ENCODE assay signal across 18 cellular contexts in the genomic region with DNA sequence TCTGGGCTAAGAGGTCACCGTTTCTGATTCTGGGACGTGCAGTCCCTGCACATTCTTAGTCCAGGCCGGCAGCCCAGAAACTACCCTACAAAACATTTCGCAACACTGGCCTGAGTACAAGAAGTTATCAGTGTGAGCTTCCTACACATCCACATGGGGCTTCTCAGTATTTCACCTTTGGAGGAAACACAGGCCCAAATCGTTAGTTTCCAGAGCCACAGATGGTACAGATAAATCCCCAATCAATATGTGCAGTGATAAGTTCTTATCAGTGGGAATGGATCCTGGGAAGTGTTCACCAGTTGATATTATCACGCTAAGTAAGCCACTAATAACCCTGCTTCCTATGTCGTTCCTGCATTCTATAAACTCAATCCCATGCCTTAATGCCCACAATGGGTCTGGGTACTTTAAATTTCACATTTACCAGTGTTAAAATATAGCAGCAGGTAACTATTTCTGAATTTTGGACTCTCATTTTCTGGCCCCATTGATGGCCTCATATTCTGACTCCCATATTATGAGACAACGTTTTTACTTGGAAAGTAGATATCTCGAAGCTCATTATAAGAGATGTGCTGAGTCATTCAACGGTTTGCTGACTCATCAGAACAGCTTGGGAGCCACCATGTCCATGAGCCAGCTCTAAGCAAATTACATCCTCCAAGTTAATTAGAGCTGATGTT.
DNase-seq lines count a peak whose midpoint lies in the region; ATAC-seq, FAIRE-seq and TF ChIP-seq lines count a peak whose summit lies in the region.
"Had no signal": no experiment of that assay in that cellular context is flagged by ENCODE, and none has a peak within 500 bp of the region (broad histone marks: within the 10 kb centered on the region; RNA-seq: fewer than 3 reads in every experiment).

No MANE protein-coding gene starts in this region.

- H3K79me1 ChIP-seq in mesenchymal stem cell (replicated peaks; ENCODE audit: low read length, poor library complexity, severe bottlenecking): no peaks in the 10 kb centered on the region

- H3K36me3 Mint-ChIP-seq in glutamatergic neuron (ENCODE audit: unreplicated experiment): no peaks in the 10 kb centered on the region
- H3K36me3 Mint-ChIP-seq in CD4-positive, alpha-beta T cell (ENCODE audit: low read depth): no peaks in the 10 kb centered on the region

- no peaks in the 10 kb centered on the region for H3K9me3 Mint-ChIP-seq in glutamatergic neuron (ENCODE audit: unreplicated experiment)
- no peaks in the 10 kb centered on the region for H3K9me3 Mint-ChIP-seq in CD4-positive, alpha-beta T cell
- H3K9me3 Mint-ChIP-seq: activated T-cell treated with anti-CD3 and anti-CD28 coated beads, Interleukin-2, amount 50 U/mL, for 24 hours had no signal

- H2AFZ ChIP-seq in mesenchymal stem cell (ENCODE audit: low read depth, low read length): no peak overlapping the region
- H2AFZ ChIP-seq: parathyroid adenoma had no signal

- no peak overlapping the region for H3K18ac ChIP-seq in mesenchymal stem cell (ENCODE audit: low read depth in 1 of 2, low read length in 2 of 2)

- no peak overlapping the region for H2BK120ac ChIP-seq in mesenchymal stem cell (ENCODE audit: low read depth, low read length)

- peak; percentile 49 for DNase-seq in CMK (ENCODE audit: low read depth)
- DNase-seq in RCC 7860 (ENCODE audit: low spot score): peak; percentile 48
- peak; percentile 25 for DNase-seq in fibroblast of mammary gland (ENCODE audit: low read depth)
- DNase-seq in mesenchymal stem cell: peak; percentile 8
- no peak for DNase-seq in glutamatergic neuron
- no peak for DNase-seq in ecto neural progenitor cell (ENCODE audit: low spot score)
- DNase-seq in DMS114 treated with DMSO at 0.1 percent for 48 hours (lab: John Stamatoyannopoulos, UW; ENCODE audit: unreplicated experiment): no peak
- no peak for DNase-seq in CD4-positive, alpha-beta T cell
- DNase-seq: activated CD4-positive, alpha-beta T cell treated with anti-CD3 and anti-CD28 coated beads for 4 hours; activated T-cell treated with anti-CD3 and anti-CD28 coated beads, Interleukin-2, amount 50 U/mL, for 24 hours; amygdala; effector CD8-positive, alpha-beta T cell; HFFc6; NCI-H1694; stimulated activated CD4-positive, alpha-beta T cell treated with anti-CD3 and anti-CD28 coated beads, Interleukin-4, amount 100 ng/mL, for 24 hours; stimulated activated naive CD8-positive, alpha-beta T cell treated with anti-CD3 and anti-CD28 coated beads, Interleukin-15, Interleukin-2, amounts not matched to agents 100 U/mL and 50 U/mL, for 24 hours had no signal

- no peak overlapping the region for H2BK12ac ChIP-seq in mesenchymal stem cell (ENCODE audit: low read length in 2 of 2)

- CTCF ChIA-PET in CD4-positive, alpha-beta T cell (lab: Charles Lee): interaction anchor here (0.5 kb wide), 1 partner anchor 109 kb away, joined by 3 read pairs; no protein-coding TSS in a partner anchor

- peaks cover 2% of the 10 kb centered on the region for H3K27me3 Mint-ChIP-seq in glutamatergic neuron (ENCODE audit: unreplicated experiment)
- H3K27me3 Mint-ChIP-seq in CD4-positive, alpha-beta T cell: no peaks in the 10 kb centered on the region
- H3K27me3 Mint-ChIP-seq: activated T-cell treated with anti-CD3 and anti-CD28 coated beads, Interleukin-2, amount 50 U/mL, for 24 hours; B cell had no signal

- no peak overlapping the region for H3K4me3 Mint-ChIP-seq in glutamatergic neuron (ENCODE audit: unreplicated experiment)
- no peak overlapping the region for H3K4me3 Mint-ChIP-seq in CD4-positive, alpha-beta T cell
- H3K4me3 Mint-ChIP-seq: activated T-cell treated with anti-CD3 and anti-CD28 coated beads, Interleukin-2, amount 50 U/mL, for 24 hours; B cell; HFFc6 had no signal

- no peak overlapping the region for H4K8ac ChIP-seq in mesenchymal stem cell (ENCODE audit: low read length)

- POLR2A ChIA-PET in CD4-positive, alpha-beta T cell (lab: Charles Lee): interaction anchor here (0.6 kb wide), 1 partner anchor 835 kb away, joined by 3 read pairs; no protein-coding TSS in a partner anchor

- no peak overlapping the region for H2BK15ac ChIP-seq in mesenchymal stem cell (ENCODE audit: low read depth, poor library complexity, severe bottlenecking)

- WGBS in mesenchymal stem cell: 48% methylated on average over 9 of the region's 10 CpGs

- H3K4me1 ChIP-seq in mesenchymal stem cell (ENCODE audit: control insufficient read depth, insufficient read depth, low read depth, low read length): peaks cover 2% of the 10 kb centered on the region
- H3K4me1 ChIP-seq: parathyroid adenoma had no signal

- no peak overlapping the region for H2BK5ac ChIP-seq in mesenchymal stem cell (ENCODE audit: low read depth, low read length, poor library complexity, severe bottlenecking)

- no peak for TF ChIP-seq CTCF in fibroblast of mammary gland (conservative IDR thresholded peaks at IDR 0.05; ENCODE audit: control insufficient read depth, insufficient read depth, low read depth, low read length)
- no peak for TF ChIP-seq CTCF in glutamatergic neuron (IDR thresholded peaks at IDR 0.05; ENCODE audit: partially characterized antibody, unreplicated experiment)
- no peak for TF ChIP-seq CTCF in CD4-positive, alpha-beta T cell (IDR thresholded peaks at IDR 0.05)

- H3K36me3 ChIP-seq in mesenchymal stem cell (ENCODE audit: control insufficient read depth in 1 of 2, insufficient read depth in 2 of 2, low read depth in 1 of 2, low read length in 2 of 2): no peaks in the 10 kb centered on the region

- no peak overlapping the region for H3K9ac ChIP-seq in mesenchymal stem cell (ENCODE audit: low read length)
- H3K9ac ChIP-seq: parathyroid adenoma had no signal

- H3K27ac ChIP-seq in mesenchymal stem cell (ENCODE audit: low read length, poor library complexity, severe bottlenecking): no peak overlapping the region
- no peak overlapping the region for H3K27ac ChIP-seq in CD4-positive, alpha-beta T cell (ENCODE audit: low read depth, low read length)
- H3K27ac ChIP-seq: parathyroid adenoma had no signal

- no peak for ATAC-seq in CD4-positive, alpha-beta T cell (ENCODE audit: poor library complexity)
- ATAC-seq: stimulated activated naive CD8-positive, alpha-beta T cell treated with anti-CD3 and anti-CD28 coated beads, Interleukin-15, Interleukin-2, amounts not matched to agents 100 U/mL and 50 U/mL, for 24 hours had no signal

- H3K4me2 ChIP-seq in mesenchymal stem cell (ENCODE audit: low read length, poor library complexity, severe bottlenecking): no peak overlapping the region

- H2AK5ac ChIP-seq in mesenchymal stem cell (ENCODE audit: low read length, severe bottlenecking): no peak overlapping the region

- FAIRE-seq in RCC 7860 (lab: Jason Lieb, UNC): peak; percentile 32

- no peak overlapping the region for H3K14ac ChIP-seq in mesenchymal stem cell (ENCODE audit: low read length in 2 of 2)

- H3K4me1 Mint-ChIP-seq in glutamatergic neuron (ENCODE audit: low read depth, unreplicated experiment): no peaks in the 10 kb centered on the region
- no peaks in the 10 kb centered on the region for H3K4me1 Mint-ChIP-seq in CD4-positive, alpha-beta T cell (ENCODE audit: low read depth)
- H3K4me1 Mint-ChIP-seq: B cell had no signal

- H3K4ac ChIP-seq in mesenchymal stem cell (ENCODE audit: low read depth in 1 of 2, low read length in 2 of 2): no peak overlapping the region

- no peak overlapping the region for H3K23ac ChIP-seq in mesenchymal stem cell (ENCODE audit: low read length in 2 of 2)

- no peak overlapping the region for H4K91ac ChIP-seq in mesenchymal stem cell (ENCODE audit: low read length)

- H3K9me3 ChIP-seq in mesenchymal stem cell (ENCODE audit: control insufficient read depth, low read length): no peaks in the 10 kb centered on the region
- H3K9me3 ChIP-seq in CD4-positive, alpha-beta T cell (ENCODE audit: control insufficient read depth, low read length): no peaks in the 10 kb centered on the region

- intact Hi-C loops in CD4-positive, alpha-beta T cell (cut with DNase I, micrococcal nuclease): no loop called here

- H3K27ac Mint-ChIP-seq in glutamatergic neuron (ENCODE audit: unreplicated experiment): no peak overlapping the region
- no peak overlapping the region for H3K27ac Mint-ChIP-seq in CD4-positive, alpha-beta T cell
- H3K27ac Mint-ChIP-seq: activated T-cell treated with anti-CD3 and anti-CD28 coated beads, Interleukin-2, amount 50 U/mL, for 24 hours; B cell; HFFc6 had no signal

- H3K4me3 ChIP-seq in fibroblast of mammary gland (ENCODE audit: control insufficient read depth, low read depth, low read length) (no peak overlapping the region), mesenchymal stem cell (ENCODE audit: insufficient read depth in 1 of 2, low read depth in 1 of 2, low read length in 2 of 2) (no peak overlapping the region)

- H3K27me3 ChIP-seq in mesenchymal stem cell (ENCODE audit: control insufficient read depth in 1 of 2, insufficient read depth in 1 of 2, low read length in 2 of 2): no peaks in the 10 kb centered on the region
- no peaks in the 10 kb centered on the region for H3K27me3 ChIP-seq in CD4-positive, alpha-beta T cell (ENCODE audit: control insufficient read depth, insufficient read depth, low read length)

Comparison
In these comparisons a context has a peak if more than half of its experiments do, and no peak if none do; other contexts are left out.
1. DNase-seq: peak in CMK (single experiment), RCC 7860 (single experiment), fibroblast of mammary gland (single experiment) and mesenchymal stem cell (single experiment); none in glutamatergic neuron (single experiment), ecto neural progenitor cell (single experiment), DMS114 treated with DMSO at 0.1 percent for 48 hours (single experiment) and CD4-positive, alpha-beta T cell (0 of 10).